1 cellular context compared by ENCODE assay signal in genomic region chrX:46627044-46627443, GRCh38.
TF ChIP-seq lines count a peak whose summit lies in the region.

No MANE protein-coding gene starts in this region.

TF ChIP-seq in HepG2, 621 proteins besides CTCF, POLR2A, EP300 and RAD21:
- TF ChIP-seq, protein P1, sequence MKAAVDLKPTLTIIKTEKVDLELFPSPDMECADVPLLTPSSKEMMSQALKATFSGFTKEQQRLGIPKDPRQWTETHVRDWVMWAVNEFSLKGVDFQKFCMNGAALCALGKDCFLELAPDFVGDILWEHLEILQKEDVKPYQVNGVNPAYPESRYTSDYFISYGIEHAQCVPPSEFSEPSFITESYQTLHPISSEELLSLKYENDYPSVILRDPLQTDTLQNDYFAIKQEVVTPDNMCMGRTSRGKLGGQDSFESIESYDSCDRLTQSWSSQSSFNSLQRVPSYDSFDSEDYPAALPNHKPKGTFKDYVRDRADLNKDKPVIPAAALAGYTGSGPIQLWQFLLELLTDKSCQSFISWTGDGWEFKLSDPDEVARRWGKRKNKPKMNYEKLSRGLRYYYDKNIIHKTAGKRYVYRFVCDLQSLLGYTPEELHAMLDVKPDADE (CRISPR knock-in tag; IDR thresholded peaks at IDR 0.05): no peak
- TF ChIP-seq, protein P2, sequence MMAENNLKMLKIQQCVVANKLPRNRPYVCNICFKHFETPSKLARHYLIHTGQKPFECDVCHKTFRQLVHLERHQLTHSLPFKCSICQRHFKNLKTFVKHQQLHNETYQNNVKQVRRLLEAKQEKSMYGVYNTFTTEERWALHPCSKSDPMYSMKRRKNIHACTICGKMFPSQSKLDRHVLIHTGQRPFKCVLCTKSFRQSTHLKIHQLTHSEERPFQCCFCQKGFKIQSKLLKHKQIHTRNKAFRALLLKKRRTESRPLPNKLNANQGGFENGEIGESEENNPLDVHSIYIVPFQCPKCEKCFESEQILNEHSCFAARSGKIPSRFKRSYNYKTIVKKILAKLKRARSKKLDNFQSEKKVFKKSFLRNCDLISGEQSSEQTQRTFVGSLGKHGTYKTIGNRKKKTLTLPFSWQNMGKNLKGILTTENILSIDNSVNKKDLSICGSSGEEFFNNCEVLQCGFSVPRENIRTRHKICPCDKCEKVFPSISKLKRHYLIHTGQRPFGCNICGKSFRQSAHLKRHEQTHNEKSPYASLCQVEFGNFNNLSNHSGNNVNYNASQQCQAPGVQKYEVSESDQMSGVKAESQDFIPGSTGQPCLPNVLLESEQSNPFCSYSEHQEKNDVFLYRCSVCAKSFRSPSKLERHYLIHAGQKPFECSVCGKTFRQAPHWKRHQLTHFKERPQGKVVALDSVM (CRISPR knock-in tag; IDR thresholded peaks at IDR 0.05): peak; percentile 69
TF ChIP-seq in HepG2: peak in this region for 1.
